In the genomic region with DNA sequence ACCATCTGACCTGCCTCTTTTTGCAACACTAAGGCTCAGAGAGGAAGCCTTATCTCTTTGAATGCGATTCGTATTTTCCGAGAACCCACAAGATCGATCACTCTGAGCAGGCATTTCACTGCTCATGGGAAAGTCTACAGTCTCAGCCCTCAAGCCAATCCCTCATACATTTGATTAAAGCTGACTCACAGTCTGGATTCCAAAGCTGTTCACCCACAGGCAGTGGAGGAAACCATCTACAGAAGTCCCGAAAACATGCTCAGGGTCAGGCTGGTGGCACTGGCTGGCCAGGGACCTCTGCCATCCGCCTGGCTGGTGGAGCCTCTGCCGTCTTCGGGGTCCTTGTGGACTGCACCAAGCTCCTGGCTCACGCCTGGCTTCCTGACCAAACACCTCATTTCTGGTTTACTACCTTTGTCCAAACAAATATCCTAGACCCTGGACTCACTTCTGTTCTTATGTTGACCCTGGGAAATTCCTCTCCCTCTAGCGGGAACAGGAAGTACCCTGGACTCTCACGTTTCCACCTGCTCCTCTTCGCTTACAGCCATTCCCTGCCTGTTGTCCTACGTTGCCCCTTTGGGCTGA, we compare ENCODE assay signal across 1 cellular context.
TF ChIP-seq lines count a peak whose summit lies in the region.

No MANE protein-coding gene starts in this region.

TF ChIP-seq in HepG2, 621 proteins besides CTCF, POLR2A, EP300 and RAD21 (continues in another document):
- TF ChIP-seq, protein P1, sequence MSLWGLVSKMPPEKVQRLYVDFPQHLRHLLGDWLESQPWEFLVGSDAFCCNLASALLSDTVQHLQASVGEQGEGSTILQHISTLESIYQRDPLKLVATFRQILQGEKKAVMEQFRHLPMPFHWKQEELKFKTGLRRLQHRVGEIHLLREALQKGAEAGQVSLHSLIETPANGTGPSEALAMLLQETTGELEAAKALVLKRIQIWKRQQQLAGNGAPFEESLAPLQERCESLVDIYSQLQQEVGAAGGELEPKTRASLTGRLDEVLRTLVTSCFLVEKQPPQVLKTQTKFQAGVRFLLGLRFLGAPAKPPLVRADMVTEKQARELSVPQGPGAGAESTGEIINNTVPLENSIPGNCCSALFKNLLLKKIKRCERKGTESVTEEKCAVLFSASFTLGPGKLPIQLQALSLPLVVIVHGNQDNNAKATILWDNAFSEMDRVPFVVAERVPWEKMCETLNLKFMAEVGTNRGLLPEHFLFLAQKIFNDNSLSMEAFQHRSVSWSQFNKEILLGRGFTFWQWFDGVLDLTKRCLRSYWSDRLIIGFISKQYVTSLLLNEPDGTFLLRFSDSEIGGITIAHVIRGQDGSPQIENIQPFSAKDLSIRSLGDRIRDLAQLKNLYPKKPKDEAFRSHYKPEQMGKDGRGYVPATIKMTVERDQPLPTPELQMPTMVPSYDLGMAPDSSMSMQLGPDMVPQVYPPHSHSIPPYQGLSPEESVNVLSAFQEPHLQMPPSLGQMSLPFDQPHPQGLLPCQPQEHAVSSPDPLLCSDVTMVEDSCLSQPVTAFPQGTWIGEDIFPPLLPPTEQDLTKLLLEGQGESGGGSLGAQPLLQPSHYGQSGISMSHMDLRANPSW (CRISPR knock-in tag; IDR thresholded peaks at IDR 0.05; ENCODE audit: borderline replicate concordance): no peak
- TF ChIP-seq, protein P2, sequence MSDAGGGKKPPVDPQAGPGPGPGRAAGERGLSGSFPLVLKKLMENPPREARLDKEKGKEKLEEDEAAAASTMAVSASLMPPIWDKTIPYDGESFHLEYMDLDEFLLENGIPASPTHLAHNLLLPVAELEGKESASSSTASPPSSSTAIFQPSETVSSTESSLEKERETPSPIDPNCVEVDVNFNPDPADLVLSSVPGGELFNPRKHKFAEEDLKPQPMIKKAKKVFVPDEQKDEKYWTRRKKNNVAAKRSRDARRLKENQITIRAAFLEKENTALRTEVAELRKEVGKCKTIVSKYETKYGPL (CRISPR knock-in tag; IDR thresholded peaks at IDR 0.05): no peak
- TF ChIP-seq, protein P3, sequence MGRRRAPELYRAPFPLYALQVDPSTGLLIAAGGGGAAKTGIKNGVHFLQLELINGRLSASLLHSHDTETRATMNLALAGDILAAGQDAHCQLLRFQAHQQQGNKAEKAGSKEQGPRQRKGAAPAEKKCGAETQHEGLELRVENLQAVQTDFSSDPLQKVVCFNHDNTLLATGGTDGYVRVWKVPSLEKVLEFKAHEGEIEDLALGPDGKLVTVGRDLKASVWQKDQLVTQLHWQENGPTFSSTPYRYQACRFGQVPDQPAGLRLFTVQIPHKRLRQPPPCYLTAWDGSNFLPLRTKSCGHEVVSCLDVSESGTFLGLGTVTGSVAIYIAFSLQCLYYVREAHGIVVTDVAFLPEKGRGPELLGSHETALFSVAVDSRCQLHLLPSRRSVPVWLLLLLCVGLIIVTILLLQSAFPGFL (CRISPR knock-in tag; IDR thresholded peaks at IDR 0.05): no peak
- peak; percentile 77 for TF ChIP-seq TEAD3 (CRISPR knock-in tag; optimal IDR thresholded peaks at IDR 0.05; ENCODE audit: borderline replicate concordance)
- TF ChIP-seq POLR2AphosphoS5 (IDR thresholded peaks at IDR 0.05; ENCODE audit: low read depth, low read length): peak; percentile 40; the same call in 1 of the 2 replicates
- no peak for TF ChIP-seq HNRNPH1 (optimal IDR thresholded peaks at IDR 0.05; ENCODE audit: low read depth, low read length)
- TF ChIP-seq, protein P4, sequence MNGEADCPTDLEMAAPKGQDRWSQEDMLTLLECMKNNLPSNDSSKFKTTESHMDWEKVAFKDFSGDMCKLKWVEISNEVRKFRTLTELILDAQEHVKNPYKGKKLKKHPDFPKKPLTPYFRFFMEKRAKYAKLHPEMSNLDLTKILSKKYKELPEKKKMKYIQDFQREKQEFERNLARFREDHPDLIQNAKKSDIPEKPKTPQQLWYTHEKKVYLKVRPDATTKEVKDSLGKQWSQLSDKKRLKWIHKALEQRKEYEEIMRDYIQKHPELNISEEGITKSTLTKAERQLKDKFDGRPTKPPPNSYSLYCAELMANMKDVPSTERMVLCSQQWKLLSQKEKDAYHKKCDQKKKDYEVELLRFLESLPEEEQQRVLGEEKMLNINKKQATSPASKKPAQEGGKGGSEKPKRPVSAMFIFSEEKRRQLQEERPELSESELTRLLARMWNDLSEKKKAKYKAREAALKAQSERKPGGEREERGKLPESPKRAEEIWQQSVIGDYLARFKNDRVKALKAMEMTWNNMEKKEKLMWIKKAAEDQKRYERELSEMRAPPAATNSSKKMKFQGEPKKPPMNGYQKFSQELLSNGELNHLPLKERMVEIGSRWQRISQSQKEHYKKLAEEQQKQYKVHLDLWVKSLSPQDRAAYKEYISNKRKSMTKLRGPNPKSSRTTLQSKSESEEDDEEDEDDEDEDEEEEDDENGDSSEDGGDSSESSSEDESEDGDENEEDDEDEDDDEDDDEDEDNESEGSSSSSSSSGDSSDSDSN (CRISPR knock-in tag; IDR thresholded peaks at IDR 0.05): no peak
- no peak for TF ChIP-seq HHEX (CRISPR knock-in tag; IDR thresholded peaks at IDR 0.05)
- no peak for TF ChIP-seq FOXP1 (IDR thresholded peaks at IDR 0.05)
- peak; percentile 60; the same call in 1 of the 2 replicates for TF ChIP-seq FOXP1 (CRISPR knock-in tag; IDR thresholded peaks at IDR 0.05)
- TF ChIP-seq RBAK (CRISPR knock-in tag; IDR thresholded peaks at IDR 0.05): no peak
- TF ChIP-seq, protein P5, sequence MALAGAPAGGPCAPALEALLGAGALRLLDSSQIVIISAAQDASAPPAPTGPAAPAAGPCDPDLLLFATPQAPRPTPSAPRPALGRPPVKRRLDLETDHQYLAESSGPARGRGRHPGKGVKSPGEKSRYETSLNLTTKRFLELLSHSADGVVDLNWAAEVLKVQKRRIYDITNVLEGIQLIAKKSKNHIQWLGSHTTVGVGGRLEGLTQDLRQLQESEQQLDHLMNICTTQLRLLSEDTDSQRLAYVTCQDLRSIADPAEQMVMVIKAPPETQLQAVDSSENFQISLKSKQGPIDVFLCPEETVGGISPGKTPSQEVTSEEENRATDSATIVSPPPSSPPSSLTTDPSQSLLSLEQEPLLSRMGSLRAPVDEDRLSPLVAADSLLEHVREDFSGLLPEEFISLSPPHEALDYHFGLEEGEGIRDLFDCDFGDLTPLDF (CRISPR knock-in tag; IDR thresholded peaks at IDR 0.05): no peak
- 0 out of 2 replicates have a peak, but pooled peaks have one; percentile 13 for TF ChIP-seq ZSCAN25 (CRISPR knock-in tag; IDR thresholded peaks at IDR 0.05)
- no peak; the same call in 1 of the 2 replicates for TF ChIP-seq SIX1 (CRISPR knock-in tag; IDR thresholded peaks at IDR 0.05; ENCODE audit: borderline replicate concordance)
- TF ChIP-seq, protein P6, sequence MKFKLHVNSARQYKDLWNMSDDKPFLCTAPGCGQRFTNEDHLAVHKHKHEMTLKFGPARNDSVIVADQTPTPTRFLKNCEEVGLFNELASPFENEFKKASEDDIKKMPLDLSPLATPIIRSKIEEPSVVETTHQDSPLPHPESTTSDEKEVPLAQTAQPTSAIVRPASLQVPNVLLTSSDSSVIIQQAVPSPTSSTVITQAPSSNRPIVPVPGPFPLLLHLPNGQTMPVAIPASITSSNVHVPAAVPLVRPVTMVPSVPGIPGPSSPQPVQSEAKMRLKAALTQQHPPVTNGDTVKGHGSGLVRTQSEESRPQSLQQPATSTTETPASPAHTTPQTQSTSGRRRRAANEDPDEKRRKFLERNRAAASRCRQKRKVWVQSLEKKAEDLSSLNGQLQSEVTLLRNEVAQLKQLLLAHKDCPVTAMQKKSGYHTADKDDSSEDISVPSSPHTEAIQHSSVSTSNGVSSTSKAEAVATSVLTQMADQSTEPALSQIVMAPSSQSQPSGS (CRISPR knock-in tag; IDR thresholded peaks at IDR 0.05): no peak
- TF ChIP-seq RXRB (CRISPR knock-in tag; IDR thresholded peaks at IDR 0.05; ENCODE audit: borderline replicate concordance): peak; percentile 70; the same call in 1 of the 2 replicates
- no peak for TF ChIP-seq SUZ12 (IDR thresholded peaks at IDR 0.05; ENCODE audit: low read depth, low read length)
- TF ChIP-seq GABPA (IDR thresholded peaks at IDR 0.05; ENCODE audit: low read depth, low read length): no peak
- peak; percentile 83 for TF ChIP-seq GABPA (CRISPR knock-in tag; IDR thresholded peaks at IDR 0.05; ENCODE audit: low read depth)
- TF ChIP-seq, protein P7, sequence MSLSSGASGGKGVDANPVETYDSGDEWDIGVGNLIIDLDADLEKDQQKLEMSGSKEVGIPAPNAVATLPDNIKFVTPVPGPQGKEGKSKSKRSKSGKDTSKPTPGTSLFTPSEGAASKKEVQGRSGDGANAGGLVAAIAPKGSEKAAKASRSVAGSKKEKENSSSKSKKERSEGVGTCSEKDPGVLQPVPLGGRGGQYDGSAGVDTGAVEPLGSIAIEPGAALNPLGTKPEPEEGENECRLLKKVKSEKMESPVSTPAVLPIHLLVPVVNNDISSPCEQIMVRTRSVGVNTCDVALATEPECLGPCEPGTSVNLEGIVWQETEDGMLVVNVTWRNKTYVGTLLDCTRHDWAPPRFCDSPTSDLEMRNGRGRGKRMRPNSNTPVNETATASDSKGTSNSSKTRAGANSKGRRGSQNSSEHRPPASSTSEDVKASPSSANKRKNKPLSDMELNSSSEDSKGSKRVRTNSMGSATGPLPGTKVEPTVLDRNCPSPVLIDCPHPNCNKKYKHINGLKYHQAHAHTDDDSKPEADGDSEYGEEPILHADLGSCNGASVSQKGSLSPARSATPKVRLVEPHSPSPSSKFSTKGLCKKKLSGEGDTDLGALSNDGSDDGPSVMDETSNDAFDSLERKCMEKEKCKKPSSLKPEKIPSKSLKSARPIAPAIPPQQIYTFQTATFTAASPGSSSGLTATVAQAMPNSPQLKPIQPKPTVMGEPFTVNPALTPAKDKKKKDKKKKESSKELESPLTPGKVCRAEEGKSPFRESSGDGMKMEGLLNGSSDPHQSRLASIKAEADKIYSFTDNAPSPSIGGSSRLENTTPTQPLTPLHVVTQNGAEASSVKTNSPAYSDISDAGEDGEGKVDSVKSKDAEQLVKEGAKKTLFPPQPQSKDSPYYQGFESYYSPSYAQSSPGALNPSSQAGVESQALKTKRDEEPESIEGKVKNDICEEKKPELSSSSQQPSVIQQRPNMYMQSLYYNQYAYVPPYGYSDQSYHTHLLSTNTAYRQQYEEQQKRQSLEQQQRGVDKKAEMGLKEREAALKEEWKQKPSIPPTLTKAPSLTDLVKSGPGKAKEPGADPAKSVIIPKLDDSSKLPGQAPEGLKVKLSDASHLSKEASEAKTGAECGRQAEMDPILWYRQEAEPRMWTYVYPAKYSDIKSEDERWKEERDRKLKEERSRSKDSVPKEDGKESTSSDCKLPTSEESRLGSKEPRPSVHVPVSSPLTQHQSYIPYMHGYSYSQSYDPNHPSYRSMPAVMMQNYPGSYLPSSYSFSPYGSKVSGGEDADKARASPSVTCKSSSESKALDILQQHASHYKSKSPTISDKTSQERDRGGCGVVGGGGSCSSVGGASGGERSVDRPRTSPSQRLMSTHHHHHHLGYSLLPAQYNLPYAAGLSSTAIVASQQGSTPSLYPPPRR (CRISPR knock-in tag; IDR thresholded peaks at IDR 0.05; ENCODE audit: borderline replicate concordance): peak; percentile 67; the same call in 1 of the 2 replicates
- TF ChIP-seq ZNF761 (CRISPR knock-in tag; conservative IDR thresholded peaks at IDR 0.05): no peak
- no peak for TF ChIP-seq ZNF253 (CRISPR knock-in tag; IDR thresholded peaks at IDR 0.05; ENCODE audit: borderline replicate concordance)
- TF ChIP-seq ZNF788 (CRISPR knock-in tag; IDR thresholded peaks at IDR 0.05; ENCODE audit: borderline replicate concordance): 0 out of 2 replicates have a peak, but pooled peaks have one; percentile 22
- TF ChIP-seq REXO4 (CRISPR knock-in tag; IDR thresholded peaks at IDR 0.05; ENCODE audit: borderline replicate concordance): no peak
- TF ChIP-seq, protein P8, sequence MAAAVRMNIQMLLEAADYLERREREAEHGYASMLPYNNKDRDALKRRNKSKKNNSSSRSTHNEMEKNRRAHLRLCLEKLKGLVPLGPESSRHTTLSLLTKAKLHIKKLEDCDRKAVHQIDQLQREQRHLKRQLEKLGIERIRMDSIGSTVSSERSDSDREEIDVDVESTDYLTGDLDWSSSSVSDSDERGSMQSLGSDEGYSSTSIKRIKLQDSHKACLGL (CRISPR knock-in tag; IDR thresholded peaks at IDR 0.05): no peak
- TF ChIP-seq ZNF839 (CRISPR knock-in tag; IDR thresholded peaks at IDR 0.05; ENCODE audit: borderline replicate concordance): no peak
- TF ChIP-seq ZNF468 (CRISPR knock-in tag; IDR thresholded peaks at IDR 0.05): no peak
- no peak for TF ChIP-seq GATAD1 (CRISPR knock-in tag; IDR thresholded peaks at IDR 0.05)
- 0 out of 2 replicates have a peak, but pooled peaks have one; percentile 50 for TF ChIP-seq ZNF563 (CRISPR knock-in tag; IDR thresholded peaks at IDR 0.05)
- TF ChIP-seq, protein P9, sequence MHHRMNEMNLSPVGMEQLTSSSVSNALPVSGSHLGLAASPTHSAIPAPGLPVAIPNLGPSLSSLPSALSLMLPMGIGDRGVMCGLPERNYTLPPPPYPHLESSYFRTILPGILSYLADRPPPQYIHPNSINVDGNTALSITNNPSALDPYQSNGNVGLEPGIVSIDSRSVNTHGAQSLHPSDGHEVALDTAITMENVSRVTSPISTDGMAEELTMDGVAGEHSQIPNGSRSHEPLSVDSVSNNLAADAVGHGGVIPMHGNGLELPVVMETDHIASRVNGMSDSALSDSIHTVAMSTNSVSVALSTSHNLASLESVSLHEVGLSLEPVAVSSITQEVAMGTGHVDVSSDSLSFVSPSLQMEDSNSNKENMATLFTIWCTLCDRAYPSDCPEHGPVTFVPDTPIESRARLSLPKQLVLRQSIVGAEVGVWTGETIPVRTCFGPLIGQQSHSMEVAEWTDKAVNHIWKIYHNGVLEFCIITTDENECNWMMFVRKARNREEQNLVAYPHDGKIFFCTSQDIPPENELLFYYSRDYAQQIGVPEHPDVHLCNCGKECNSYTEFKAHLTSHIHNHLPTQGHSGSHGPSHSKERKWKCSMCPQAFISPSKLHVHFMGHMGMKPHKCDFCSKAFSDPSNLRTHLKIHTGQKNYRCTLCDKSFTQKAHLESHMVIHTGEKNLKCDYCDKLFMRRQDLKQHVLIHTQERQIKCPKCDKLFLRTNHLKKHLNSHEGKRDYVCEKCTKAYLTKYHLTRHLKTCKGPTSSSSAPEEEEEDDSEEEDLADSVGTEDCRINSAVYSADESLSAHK (CRISPR knock-in tag; IDR thresholded peaks at IDR 0.05; ENCODE audit: borderline replicate concordance): no peak
- no peak for TF ChIP-seq JARID2 (CRISPR knock-in tag; IDR thresholded peaks at IDR 0.05; ENCODE audit: insufficient replicate concordance)
- TF ChIP-seq ZNF660 (CRISPR knock-in tag; IDR thresholded peaks at IDR 0.05; ENCODE audit: borderline replicate concordance, low read depth): no peak
- no peak for TF ChIP-seq JDP2 (CRISPR knock-in tag; IDR thresholded peaks at IDR 0.05; ENCODE audit: borderline replicate concordance)
- TF ChIP-seq MAFF (IDR thresholded peaks at IDR 0.05; ENCODE audit: low read depth, low read length): no peak
- TF ChIP-seq ZNF207 (IDR thresholded peaks at IDR 0.05; ENCODE audit: borderline replicate concordance): no peak
- TF ChIP-seq SATB2 (CRISPR knock-in tag; IDR thresholded peaks at IDR 0.05): no peak
- no peak for TF ChIP-seq NFYB (CRISPR knock-in tag; IDR thresholded peaks at IDR 0.05)
- TF ChIP-seq KAT7 (CRISPR knock-in tag; IDR thresholded peaks at IDR 0.05; ENCODE audit: borderline replicate concordance): no peak
